ENCODE assay signal across 19 cellular contexts in genomic region chr5:133731951-133732350, GRCh38.
DNase-seq lines count a peak whose midpoint lies in the region; ATAC-seq, FAIRE-seq and TF ChIP-seq lines count a peak whose summit lies in the region.
"Had no signal": no experiment of that assay in that cellular context is flagged by ENCODE, and none has a peak within 500 bp of the region (broad histone marks: within the 10 kb centered on the region; RNA-seq: fewer than 3 reads in every experiment).

No MANE protein-coding gene starts in this region.

- H3K4me2 ChIP-seq in smooth muscle cell: no peak overlapping the region
- H3K4me2 ChIP-seq: BLaER1, GM23338 had no signal

- H3K4me3 ChIP-seq in coronary artery (no peak overlapping the region), sigmoid colon (no peak overlapping the region), tibial artery (no peak overlapping the region), smooth muscle cell (no peak overlapping the region)
- H3K4me3 ChIP-seq: BLaER1, GM23338 had no signal

- H3K9me3 Mint-ChIP-seq in activated CD8-positive, alpha-beta memory T cell treated with anti-CD3 and anti-CD28 coated beads, Interleukin-2, amount 10 ng/mL, durations not matched to agents 7 days and 5 days (ENCODE audit: low read depth): no peaks in the 10 kb centered on the region
- peaks cover 21% of the 10 kb centered on the region for H3K9me3 Mint-ChIP-seq in type B pancreatic cell

- H3K27ac ChIP-seq in coronary artery (no peak overlapping the region), sigmoid colon (no peak overlapping the region), tibial artery (no peak overlapping the region), smooth muscle cell (ENCODE audit: low read depth) (no peak overlapping the region)
- H3K27ac ChIP-seq: BLaER1, HL-60 had no signal

- H3K9me3 ChIP-seq in sigmoid colon (no peaks in the 10 kb centered on the region), tibial artery (no peaks in the 10 kb centered on the region), smooth muscle cell (replicated peaks; ENCODE audit: low read depth) (no peaks in the 10 kb centered on the region)

- no peak overlapping the region for H3K4me3 Mint-ChIP-seq in activated CD8-positive, alpha-beta memory T cell treated with anti-CD3 and anti-CD28 coated beads, Interleukin-2, amount 10 ng/mL, durations not matched to agents 7 days and 5 days
- no peak overlapping the region for H3K4me3 Mint-ChIP-seq in type B pancreatic cell
- H3K4me3 Mint-ChIP-seq: CD14-positive monocyte; CD4-positive, alpha-beta memory T cell; GM23338 had no signal

- TF ChIP-seq CTCF in coronary artery (IDR thresholded peaks at IDR 0.05) (no peak), sigmoid colon (IDR thresholded peaks at IDR 0.05) (no peak), type B pancreatic cell (conservative IDR thresholded peaks at IDR 0.05) (no peak), tibial artery (IDR thresholded peaks at IDR 0.05) (no peak), smooth muscle cell (IDR thresholded peaks at IDR 0.05; ENCODE audit: borderline replicate concordance, insufficient read depth, poor library complexity, severe bottlenecking) (no peak)

- DNase-seq in activated CD8-positive, alpha-beta memory T cell treated with anti-CD3 and anti-CD28 coated beads, Interleukin-2, amount 10 ng/mL, durations not matched to agents 7 days and 5 days: peak; percentile 15
- no peak for DNase-seq in activated CD8-positive, alpha-beta memory T cell treated with anti-CD3 and anti-CD28 coated beads, Interleukin-2, amount 50 U/mL, for 4 hours
- DNase-seq in coronary artery (ENCODE audit: low spot score): peak; percentile 55
- peak; percentile 39 for DNase-seq in sigmoid colon
- DNase-seq in type B pancreatic cell (ENCODE audit: extremely low spot score, unreplicated experiment): peak; percentile 31
- no peak for DNase-seq in urothelium cell line (ENCODE audit: low spot score)
- no peak for DNase-seq in tibial artery
- no peak for DNase-seq in smooth muscle cell (lab: John Stamatoyannopoulos, UW; ENCODE audit: unreplicated experiment)
- DNase-seq: 8988T; Calu3; CD4-positive, alpha-beta memory T cell; DMS79 treated with DMSO at 0.1 percent for 48 hours; GF-D8; HCEC 1CT had no signal

- H3K4me1 Mint-ChIP-seq in activated CD8-positive, alpha-beta memory T cell treated with anti-CD3 and anti-CD28 coated beads, Interleukin-2, amount 10 ng/mL, durations not matched to agents 7 days and 5 days: no peaks in the 10 kb centered on the region
- H3K4me1 Mint-ChIP-seq in type B pancreatic cell (ENCODE audit: unreplicated experiment): peaks cover 4% of the 10 kb centered on the region
- H3K4me1 Mint-ChIP-seq: CD14-positive monocyte; CD4-positive, alpha-beta memory T cell; GM23338 had no signal

- H3F3A ChIP-seq in smooth muscle cell (ENCODE audit: low read depth): no peaks in the 10 kb centered on the region

- H3K9ac ChIP-seq in smooth muscle cell (ENCODE audit: low read depth): no peak overlapping the region
- H3K9ac ChIP-seq: BLaER1 had no signal

- H4K20me1 ChIP-seq in smooth muscle cell (ENCODE audit: low read depth): no peaks in the 10 kb centered on the region
- H4K20me1 ChIP-seq: BLaER1 had no signal

- H3K36me3 Mint-ChIP-seq in activated CD8-positive, alpha-beta memory T cell treated with anti-CD3 and anti-CD28 coated beads, Interleukin-2, amount 10 ng/mL, durations not matched to agents 7 days and 5 days: no peaks in the 10 kb centered on the region
- no peaks in the 10 kb centered on the region for H3K36me3 Mint-ChIP-seq in type B pancreatic cell
- H3K36me3 Mint-ChIP-seq: CD14-positive monocyte; CD4-positive, alpha-beta memory T cell had no signal

- H3K79me2 ChIP-seq in smooth muscle cell (ENCODE audit: low read depth): no peaks in the 10 kb centered on the region

- no peak for TF ChIP-seq EP300 in sigmoid colon (IDR thresholded peaks at IDR 0.05)

- TF ChIP-seq POLR2A in sigmoid colon (IDR thresholded peaks at IDR 0.05): no peak

- no peaks in the 10 kb centered on the region for H3K36me3 ChIP-seq in sigmoid colon
- H3K36me3 ChIP-seq in tibial artery: no peaks in the 10 kb centered on the region
- no peaks in the 10 kb centered on the region for H3K36me3 ChIP-seq in smooth muscle cell (ENCODE audit: low read depth)
- H3K36me3 ChIP-seq: BLaER1 had no signal

- WGBS in sigmoid colon, 2 donors: 43 to 71% methylated on average over 3 of the region's 3 CpGs
- 82% methylated on average over 3 of the region's 3 CpGs for WGBS in smooth muscle cell (ENCODE audit: low lambda C conversion rate)

- no peak overlapping the region for H3K27ac Mint-ChIP-seq in activated CD8-positive, alpha-beta memory T cell treated with anti-CD3 and anti-CD28 coated beads, Interleukin-2, amount 10 ng/mL, durations not matched to agents 7 days and 5 days
- H3K27ac Mint-ChIP-seq in type B pancreatic cell: no peak overlapping the region
- H3K27ac Mint-ChIP-seq: CD14-positive monocyte, GM23338 had no signal

- H3K4me1 ChIP-seq in sigmoid colon (no peaks in the 10 kb centered on the region), tibial artery (peaks cover 0 to 14% (median 3%) of the 10 kb centered on the region in 4 donors), smooth muscle cell (ENCODE audit: low read depth) (no peaks in the 10 kb centered on the region)

- no peak for ATAC-seq in activated CD8-positive, alpha-beta memory T cell treated with anti-CD3 and anti-CD28 coated beads, Interleukin-2, amount 10 ng/mL, durations not matched to agents 7 days and 5 days
- ATAC-seq: GM23338 had no signal

- H3K27me3 ChIP-seq in sigmoid colon: no peaks in the 10 kb centered on the region
- H3K27me3 ChIP-seq in tibial artery: no peaks in the 10 kb centered on the region
- no peaks in the 10 kb centered on the region for H3K27me3 ChIP-seq in smooth muscle cell (ENCODE audit: low read depth)
- H3K27me3 ChIP-seq: BLaER1 had no signal

- H2AFZ ChIP-seq in smooth muscle cell (ENCODE audit: low read depth): no peak overlapping the region
- H2AFZ ChIP-seq: GM23338 had no signal

- intact Hi-C loops in sigmoid colon (cut with DNase I): no loop called here
- intact Hi-C loops in tibial artery (cut with DNase I; ENCODE audit: low total_unique reads): no loop called here

- CTCF ChIA-PET in activated CD8-positive, alpha-beta memory T cell treated with anti-CD3 and anti-CD28 coated beads, Interleukin-2, amount 10 ng/mL, durations not matched to agents 7 days and 5 days (lab: Charles Lee): no interaction called here

- H3K27me3 Mint-ChIP-seq in activated CD8-positive, alpha-beta memory T cell treated with anti-CD3 and anti-CD28 coated beads, Interleukin-2, amount 10 ng/mL, durations not matched to agents 7 days and 5 days: peaks cover 8% of the 10 kb centered on the region
- no peaks in the 10 kb centered on the region for H3K27me3 Mint-ChIP-seq in type B pancreatic cell

- FAIRE-seq in urothelium cell line (lab: Jason Lieb, UNC): no peak
- FAIRE-seq: H54 had no signal

Comparison
In these comparisons a context has a peak if more than half of its experiments do, and no peak if none do; other contexts are left out.
1. DNase-seq: peak in activated CD8-positive, alpha-beta memory T cell treated with anti-CD3 and anti-CD28 coated beads, Interleukin-2, amount 10 ng/mL, durations not matched to agents 7 days and 5 days (single experiment), coronary artery (single experiment), sigmoid colon (single experiment) and type B pancreatic cell (single experiment); none in activated CD8-positive, alpha-beta memory T cell treated with anti-CD3 and anti-CD28 coated beads, Interleukin-2, amount 50 U/mL, for 4 hours (single experiment), urothelium cell line (single experiment), tibial artery (0 of 2) and smooth muscle cell (single experiment).